In the genomic region with DNA sequence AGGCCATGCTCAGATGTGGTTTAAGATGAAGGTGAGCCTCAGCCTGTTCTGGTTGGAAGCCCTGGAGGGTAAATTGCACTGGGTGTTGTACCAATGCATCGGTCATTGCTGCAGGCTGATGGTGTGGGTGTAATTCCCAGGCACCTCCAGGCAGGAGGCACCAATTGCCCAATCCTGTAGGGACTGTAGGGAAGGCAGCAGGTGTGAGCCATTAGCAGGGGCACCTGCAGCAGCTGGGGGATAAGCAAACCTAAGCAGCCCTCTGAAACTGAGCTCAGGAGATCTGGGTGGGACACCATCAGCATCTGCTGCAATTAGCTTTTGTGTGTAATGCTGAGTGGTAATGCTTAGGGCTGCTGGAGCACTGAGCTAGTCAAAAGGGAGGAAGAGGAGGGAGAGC, we compare ENCODE assay signal across 14 cellular contexts.
"Had no signal": no experiment of that assay in that cellular context is flagged by ENCODE, and none has a peak within 500 bp of the region (broad histone marks: within the 10 kb centered on the region; RNA-seq: fewer than 3 reads in every experiment).

No MANE protein-coding gene starts in this region.

- H3K27me3 ChIP-seq: neural progenitor cell, vagina had no signal

- H3K27ac ChIP-seq: lower lobe of right lung, neural progenitor cell, parathyroid adenoma, vagina, VCaP had no signal

- H3K36me3 ChIP-seq: lower lobe of right lung, neural progenitor cell, vagina had no signal

- H3K79me2 ChIP-seq: parathyroid adenoma had no signal

- ATAC-seq: activated CD4-positive, alpha-beta T cell treated with anti-CD3 and anti-CD28 coated beads for 36 hours; activated CD8-positive, alpha-beta T cell treated with anti-CD3 and anti-CD28 coated beads for 36 hours; activated T-cell treated with anti-CD3 and anti-CD28 coated beads, Interleukin-2, amount 50 U/mL, for 72 hours had no signal

- H3K9me3 Mint-ChIP-seq: activated CD8-positive, alpha-beta T cell treated with anti-CD3 and anti-CD28 coated beads for 36 hours; activated naive CD8-positive, alpha-beta T cell treated with anti-CD3 and anti-CD28 coated beads, Interleukin-2, amount 10 ng/mL, durations not matched to agents 7 days and 5 days; activated T-cell treated with anti-CD3 and anti-CD28 coated beads, Interleukin-2, amount 50 U/mL, for 72 hours; immature natural killer cell; mesothelial cell of epicardium; neural progenitor cell had no signal

- H2AFZ ChIP-seq: neural progenitor cell, parathyroid adenoma had no signal

- H3K27ac Mint-ChIP-seq: activated CD4-positive, alpha-beta T cell treated with anti-CD3 and anti-CD28 coated beads for 36 hours; activated CD8-positive, alpha-beta T cell treated with anti-CD3 and anti-CD28 coated beads for 36 hours; activated naive CD8-positive, alpha-beta T cell treated with anti-CD3 and anti-CD28 coated beads, Interleukin-2, amount 10 ng/mL, durations not matched to agents 7 days and 5 days; activated T-cell treated with anti-CD3 and anti-CD28 coated beads, Interleukin-2, amount 50 U/mL, for 72 hours; immature natural killer cell; mesothelial cell of epicardium; neural progenitor cell had no signal

- H3K4me1 Mint-ChIP-seq: activated CD4-positive, alpha-beta T cell treated with anti-CD3 and anti-CD28 coated beads for 36 hours; activated naive CD8-positive, alpha-beta T cell treated with anti-CD3 and anti-CD28 coated beads, Interleukin-2, amount 10 ng/mL, durations not matched to agents 7 days and 5 days; immature natural killer cell; mesothelial cell of epicardium; neural progenitor cell had no signal

- H3K9me3 ChIP-seq: lower lobe of right lung, vagina had no signal

- H3K36me3 Mint-ChIP-seq: activated naive CD8-positive, alpha-beta T cell treated with anti-CD3 and anti-CD28 coated beads, Interleukin-2, amount 10 ng/mL, durations not matched to agents 7 days and 5 days; immature natural killer cell; mesothelial cell of epicardium; neural progenitor cell had no signal

- H3K4me3 Mint-ChIP-seq: activated CD4-positive, alpha-beta T cell treated with anti-CD3 and anti-CD28 coated beads for 36 hours; activated CD8-positive, alpha-beta T cell treated with anti-CD3 and anti-CD28 coated beads for 36 hours; activated naive CD8-positive, alpha-beta T cell treated with anti-CD3 and anti-CD28 coated beads, Interleukin-2, amount 10 ng/mL, durations not matched to agents 7 days and 5 days; activated T-cell treated with anti-CD3 and anti-CD28 coated beads, Interleukin-2, amount 50 U/mL, for 72 hours; immature natural killer cell; mesothelial cell of epicardium; neural progenitor cell had no signal

- H3K9ac ChIP-seq: neural progenitor cell, parathyroid adenoma had no signal

- H3K4me1 ChIP-seq: lower lobe of right lung, parathyroid adenoma, vagina had no signal

- H3K4me3 ChIP-seq: lower lobe of right lung, neural progenitor cell, vagina had no signal

- H3K4me2 ChIP-seq: neural progenitor cell had no signal

- DNase-seq: activated CD4-positive, alpha-beta T cell treated with anti-CD3 and anti-CD28 coated beads for 36 hours; activated CD8-positive, alpha-beta memory T cell treated with anti-CD3 and anti-CD28 coated beads, Interleukin-2, amount 50 U/mL, for 4 hours; activated CD8-positive, alpha-beta T cell treated with anti-CD3 and anti-CD28 coated beads for 36 hours; activated gamma-delta T cell treated with Interleukin-2 at 50 U/mL for 16 hours; activated naive CD8-positive, alpha-beta T cell treated with anti-CD3 and anti-CD28 coated beads, Interleukin-2, amount 10 ng/mL, durations not matched to agents 7 days and 5 days; activated T-cell treated with anti-CD3 and anti-CD28 coated beads, Interleukin-2, amount 50 U/mL, for 72 hours; anterior cingulate cortex; immature natural killer cell; lower lobe of right lung had no signal
